1 cellular context compared by ENCODE assay signal in the genomic region with DNA sequence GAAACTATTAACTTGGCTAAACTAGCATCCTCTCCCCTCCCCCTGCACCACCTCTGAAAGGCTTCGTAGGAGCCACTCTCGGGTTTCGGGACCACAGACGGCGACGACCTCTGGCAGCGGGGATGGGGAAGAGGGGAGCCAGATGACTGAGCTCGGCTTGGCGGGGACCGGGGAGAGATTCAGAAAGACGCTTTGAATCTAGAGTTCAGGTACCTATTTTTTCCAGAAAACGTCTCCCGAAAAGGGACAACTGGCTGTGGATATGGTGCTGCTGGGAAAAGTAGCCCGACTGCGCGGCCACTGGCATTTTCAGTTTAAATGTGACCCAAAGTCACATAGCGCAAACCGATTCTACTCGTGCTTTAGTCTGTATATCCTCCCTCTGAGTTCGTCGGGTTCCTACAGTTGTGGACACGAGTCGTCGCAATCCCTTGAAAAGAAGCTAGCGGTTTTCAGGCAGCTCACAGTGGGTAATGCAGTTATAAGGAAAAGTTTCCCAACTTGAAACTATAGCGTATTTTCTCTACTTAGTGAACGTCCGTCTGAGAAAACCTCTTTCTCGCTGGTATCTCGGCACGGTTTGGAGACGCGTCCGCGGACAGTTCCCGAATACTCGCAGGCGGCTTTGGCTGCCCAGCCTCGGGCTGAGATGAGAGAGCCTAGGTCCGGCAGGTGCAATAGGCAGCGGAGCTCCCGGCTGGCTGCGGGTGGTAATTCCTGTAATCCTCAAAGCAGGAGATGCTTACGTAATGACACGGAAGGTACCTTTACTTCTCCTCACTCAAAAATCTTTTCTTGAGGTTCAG.
A peak's percentile ranks its signal among the peaks of the same experiment; 100 is the strongest.
TF ChIP-seq lines count a peak whose summit lies in the region.

No MANE protein-coding gene starts in this region.

TF ChIP-seq in HEK293, 187 proteins besides CTCF, POLR2A, EP300 and RAD21 (continued from another document):
- peak; percentile 77 for TF ChIP-seq GLIS1 (tag by site-specific recombination; IDR thresholded peaks at IDR 0.05)
- peak; percentile 45 for TF ChIP-seq OSR2 (tag by site-specific recombination; IDR thresholded peaks at IDR 0.05)
- TF ChIP-seq, protein P1, sequence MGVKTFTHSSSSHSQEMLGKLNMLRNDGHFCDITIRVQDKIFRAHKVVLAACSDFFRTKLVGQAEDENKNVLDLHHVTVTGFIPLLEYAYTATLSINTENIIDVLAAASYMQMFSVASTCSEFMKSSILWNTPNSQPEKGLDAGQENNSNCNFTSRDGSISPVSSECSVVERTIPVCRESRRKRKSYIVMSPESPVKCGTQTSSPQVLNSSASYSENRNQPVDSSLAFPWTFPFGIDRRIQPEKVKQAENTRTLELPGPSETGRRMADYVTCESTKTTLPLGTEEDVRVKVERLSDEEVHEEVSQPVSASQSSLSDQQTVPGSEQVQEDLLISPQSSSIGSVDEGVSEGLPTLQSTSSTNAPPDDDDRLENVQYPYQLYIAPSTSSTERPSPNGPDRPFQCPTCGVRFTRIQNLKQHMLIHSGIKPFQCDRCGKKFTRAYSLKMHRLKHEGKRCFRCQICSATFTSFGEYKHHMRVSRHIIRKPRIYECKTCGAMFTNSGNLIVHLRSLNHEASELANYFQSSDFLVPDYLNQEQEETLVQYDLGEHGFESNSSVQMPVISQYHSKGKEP (tag by site-specific recombination; IDR thresholded peaks at IDR 0.05), result no peak
- no peak for TF ChIP-seq ZNF366 (tag by site-specific recombination; conservative IDR thresholded peaks at IDR 0.05)
- TF ChIP-seq ZBTB48 (tag by site-specific recombination; IDR thresholded peaks at IDR 0.05), result no peak
- peak; percentile 23; the same call in 1 of the 2 replicates for TF ChIP-seq ZNF629 (tag by site-specific recombination; IDR thresholded peaks at IDR 0.05)
- TF ChIP-seq, protein P2, sequence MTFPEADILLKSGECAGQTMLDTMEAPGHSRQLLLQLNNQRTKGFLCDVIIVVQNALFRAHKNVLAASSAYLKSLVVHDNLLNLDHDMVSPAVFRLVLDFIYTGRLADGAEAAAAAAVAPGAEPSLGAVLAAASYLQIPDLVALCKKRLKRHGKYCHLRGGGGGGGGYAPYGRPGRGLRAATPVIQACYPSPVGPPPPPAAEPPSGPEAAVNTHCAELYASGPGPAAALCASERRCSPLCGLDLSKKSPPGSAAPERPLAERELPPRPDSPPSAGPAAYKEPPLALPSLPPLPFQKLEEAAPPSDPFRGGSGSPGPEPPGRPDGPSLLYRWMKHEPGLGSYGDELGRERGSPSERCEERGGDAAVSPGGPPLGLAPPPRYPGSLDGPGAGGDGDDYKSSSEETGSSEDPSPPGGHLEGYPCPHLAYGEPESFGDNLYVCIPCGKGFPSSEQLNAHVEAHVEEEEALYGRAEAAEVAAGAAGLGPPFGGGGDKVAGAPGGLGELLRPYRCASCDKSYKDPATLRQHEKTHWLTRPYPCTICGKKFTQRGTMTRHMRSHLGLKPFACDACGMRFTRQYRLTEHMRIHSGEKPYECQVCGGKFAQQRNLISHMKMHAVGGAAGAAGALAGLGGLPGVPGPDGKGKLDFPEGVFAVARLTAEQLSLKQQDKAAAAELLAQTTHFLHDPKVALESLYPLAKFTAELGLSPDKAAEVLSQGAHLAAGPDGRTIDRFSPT (tag by site-specific recombination; IDR thresholded peaks at IDR 0.05), result no peak
- TF ChIP-seq GLI4 (tag by site-specific recombination; IDR thresholded peaks at IDR 0.05), result no peak
- TF ChIP-seq ZIC2 (tag by site-specific recombination; IDR thresholded peaks at IDR 0.05), result no peak
- TF ChIP-seq, protein P3, sequence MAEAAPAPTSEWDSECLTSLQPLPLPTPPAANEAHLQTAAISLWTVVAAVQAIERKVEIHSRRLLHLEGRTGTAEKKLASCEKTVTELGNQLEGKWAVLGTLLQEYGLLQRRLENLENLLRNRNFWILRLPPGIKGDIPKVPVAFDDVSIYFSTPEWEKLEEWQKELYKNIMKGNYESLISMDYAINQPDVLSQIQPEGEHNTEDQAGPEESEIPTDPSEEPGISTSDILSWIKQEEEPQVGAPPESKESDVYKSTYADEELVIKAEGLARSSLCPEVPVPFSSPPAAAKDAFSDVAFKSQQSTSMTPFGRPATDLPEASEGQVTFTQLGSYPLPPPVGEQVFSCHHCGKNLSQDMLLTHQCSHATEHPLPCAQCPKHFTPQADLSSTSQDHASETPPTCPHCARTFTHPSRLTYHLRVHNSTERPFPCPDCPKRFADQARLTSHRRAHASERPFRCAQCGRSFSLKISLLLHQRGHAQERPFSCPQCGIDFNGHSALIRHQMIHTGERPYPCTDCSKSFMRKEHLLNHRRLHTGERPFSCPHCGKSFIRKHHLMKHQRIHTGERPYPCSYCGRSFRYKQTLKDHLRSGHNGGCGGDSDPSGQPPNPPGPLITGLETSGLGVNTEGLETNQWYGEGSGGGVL (tag by site-specific recombination; IDR thresholded peaks at IDR 0.05), result no peak
- TF ChIP-seq ZNF837 (tag by site-specific recombination; IDR thresholded peaks at IDR 0.05), result no peak
- TF ChIP-seq, protein P4, sequence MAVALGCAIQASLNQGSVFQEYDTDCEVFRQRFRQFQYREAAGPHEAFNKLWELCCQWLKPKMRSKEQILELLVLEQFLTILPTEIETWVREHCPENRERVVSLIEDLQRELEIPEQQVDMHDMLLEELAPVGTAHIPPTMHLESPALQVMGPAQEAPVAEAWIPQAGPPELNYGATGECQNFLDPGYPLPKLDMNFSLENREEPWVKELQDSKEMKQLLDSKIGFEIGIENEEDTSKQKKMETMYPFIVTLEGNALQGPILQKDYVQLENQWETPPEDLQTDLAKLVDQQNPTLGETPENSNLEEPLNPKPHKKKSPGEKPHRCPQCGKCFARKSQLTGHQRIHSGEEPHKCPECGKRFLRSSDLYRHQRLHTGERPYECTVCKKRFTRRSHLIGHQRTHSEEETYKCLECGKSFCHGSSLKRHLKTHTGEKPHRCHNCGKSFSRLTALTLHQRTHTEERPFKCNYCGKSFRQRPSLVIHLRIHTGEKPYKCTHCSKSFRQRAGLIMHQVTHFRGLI (tag by site-specific recombination; IDR thresholded peaks at IDR 0.05), result no peak
- TF ChIP-seq SP2 (tag by site-specific recombination; IDR thresholded peaks at IDR 0.05), result no peak
- no peak for TF ChIP-seq ZNF214 (tag by site-specific recombination; IDR thresholded peaks at IDR 0.05; ENCODE audit: borderline replicate concordance)
- TF ChIP-seq KLF10 (tag by site-specific recombination; IDR thresholded peaks at IDR 0.05), result no peak
- TF ChIP-seq, protein P5, sequence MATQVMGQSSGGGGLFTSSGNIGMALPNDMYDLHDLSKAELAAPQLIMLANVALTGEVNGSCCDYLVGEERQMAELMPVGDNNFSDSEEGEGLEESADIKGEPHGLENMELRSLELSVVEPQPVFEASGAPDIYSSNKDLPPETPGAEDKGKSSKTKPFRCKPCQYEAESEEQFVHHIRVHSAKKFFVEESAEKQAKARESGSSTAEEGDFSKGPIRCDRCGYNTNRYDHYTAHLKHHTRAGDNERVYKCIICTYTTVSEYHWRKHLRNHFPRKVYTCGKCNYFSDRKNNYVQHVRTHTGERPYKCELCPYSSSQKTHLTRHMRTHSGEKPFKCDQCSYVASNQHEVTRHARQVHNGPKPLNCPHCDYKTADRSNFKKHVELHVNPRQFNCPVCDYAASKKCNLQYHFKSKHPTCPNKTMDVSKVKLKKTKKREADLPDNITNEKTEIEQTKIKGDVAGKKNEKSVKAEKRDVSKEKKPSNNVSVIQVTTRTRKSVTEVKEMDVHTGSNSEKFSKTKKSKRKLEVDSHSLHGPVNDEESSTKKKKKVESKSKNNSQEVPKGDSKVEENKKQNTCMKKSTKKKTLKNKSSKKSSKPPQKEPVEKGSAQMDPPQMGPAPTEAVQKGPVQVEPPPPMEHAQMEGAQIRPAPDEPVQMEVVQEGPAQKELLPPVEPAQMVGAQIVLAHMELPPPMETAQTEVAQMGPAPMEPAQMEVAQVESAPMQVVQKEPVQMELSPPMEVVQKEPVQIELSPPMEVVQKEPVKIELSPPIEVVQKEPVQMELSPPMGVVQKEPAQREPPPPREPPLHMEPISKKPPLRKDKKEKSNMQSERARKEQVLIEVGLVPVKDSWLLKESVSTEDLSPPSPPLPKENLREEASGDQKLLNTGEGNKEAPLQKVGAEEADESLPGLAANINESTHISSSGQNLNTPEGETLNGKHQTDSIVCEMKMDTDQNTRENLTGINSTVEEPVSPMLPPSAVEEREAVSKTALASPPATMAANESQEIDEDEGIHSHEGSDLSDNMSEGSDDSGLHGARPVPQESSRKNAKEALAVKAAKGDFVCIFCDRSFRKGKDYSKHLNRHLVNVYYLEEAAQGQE (tag by site-specific recombination; IDR thresholded peaks at IDR 0.05), result peak; percentile 49; the same call in 1 of the 2 replicates
- no peak for TF ChIP-seq ZNF211 (tag by site-specific recombination; IDR thresholded peaks at IDR 0.05; ENCODE audit: low read depth)
- TF ChIP-seq, protein P6, sequence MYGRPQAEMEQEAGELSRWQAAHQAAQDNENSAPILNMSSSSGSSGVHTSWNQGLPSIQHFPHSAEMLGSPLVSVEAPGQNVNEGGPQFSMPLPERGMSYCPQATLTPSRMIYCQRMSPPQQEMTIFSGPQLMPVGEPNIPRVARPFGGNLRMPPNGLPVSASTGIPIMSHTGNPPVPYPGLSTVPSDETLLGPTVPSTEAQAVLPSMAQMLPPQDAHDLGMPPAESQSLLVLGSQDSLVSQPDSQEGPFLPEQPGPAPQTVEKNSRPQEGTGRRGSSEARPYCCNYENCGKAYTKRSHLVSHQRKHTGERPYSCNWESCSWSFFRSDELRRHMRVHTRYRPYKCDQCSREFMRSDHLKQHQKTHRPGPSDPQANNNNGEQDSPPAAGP (tag by site-specific recombination; IDR thresholded peaks at IDR 0.05), result no peak
- 0 out of 2 replicates have a peak, but pooled peaks have one; percentile 7 for TF ChIP-seq PRDM1 (tag by site-specific recombination; IDR thresholded peaks at IDR 0.05)
- TF ChIP-seq ZNF133 (tag by site-specific recombination; IDR thresholded peaks at IDR 0.05), result no peak
- TF ChIP-seq ZNF146 (tag by site-specific recombination; IDR thresholded peaks at IDR 0.05), result no peak
- no peak for TF ChIP-seq ZNF792 (tag by site-specific recombination; IDR thresholded peaks at IDR 0.05)
- peak; percentile 42; the same call in 1 of the 2 replicates for TF ChIP-seq ZNF335 (tag by site-specific recombination; conservative IDR thresholded peaks at IDR 0.05)
- TF ChIP-seq EGR2 (tag by site-specific recombination; IDR thresholded peaks at IDR 0.05; ENCODE audit: low read depth), result no peak
- TF ChIP-seq ZNF239 (tag by site-specific recombination; IDR thresholded peaks at IDR 0.05), result no peak
- no peak for TF ChIP-seq ZNF664 (tag by site-specific recombination; IDR thresholded peaks at IDR 0.05)
- no peak for TF ChIP-seq GFI1B (tag by site-specific recombination; IDR thresholded peaks at IDR 0.05)
- TF ChIP-seq ZNF670 (tag by site-specific recombination; IDR thresholded peaks at IDR 0.05; ENCODE audit: low read depth), result no peak
